In genomic region chr6:149487316-149487715, GRCh38 we compare ENCODE assay signal across 21 cellular contexts. TPM values are rescaled to one million over a fixed set of nuclear protein-coding genes. Genes with fewer than 3 reads are reported as not detected.
DNase-seq lines count a peak whose midpoint lies in the region; ATAC-seq lines count a peak whose summit lies in the region.
"Had no signal": no experiment of that assay in that cellular context is flagged by ENCODE, and none has a peak within 500 bp of the region (broad histone marks: within the 10 kb centered on the region; RNA-seq: fewer than 3 reads in every experiment).

No MANE protein-coding gene starts in this region.

- peak overlapping the region; percentile 72 for H3K27ac Mint-ChIP-seq in activated CD4-positive, alpha-beta memory T cell treated with anti-CD3 and anti-CD28 coated beads for 36 hours
- no peak overlapping the region for H3K27ac Mint-ChIP-seq in activated CD4-positive, alpha-beta memory T cell treated with anti-CD3 and anti-CD28 coated beads, Interleukin-2, amount 10 ng/mL, durations not matched to agents 7 days and 5 days
- H3K27ac Mint-ChIP-seq in CD4-positive, alpha-beta memory T cell = peak overlapping the region in 6 of 7 donors; percentile 38 to 100 (median 82)
- peak overlapping the region; percentile 55 to 56 for H3K27ac Mint-ChIP-seq in T-cell
- peak overlapping the region in 7 of 9 donors; percentile 0 to 100 (median 59) for H3K27ac Mint-ChIP-seq in naive thymus-derived CD4-positive, alpha-beta T cell

- H3K27me3 Mint-ChIP-seq in activated CD4-positive, alpha-beta memory T cell treated with anti-CD3 and anti-CD28 coated beads for 36 hours = no peaks in the 10 kb centered on the region
- no peaks in the 10 kb centered on the region for H3K27me3 Mint-ChIP-seq in activated CD4-positive, alpha-beta memory T cell treated with anti-CD3 and anti-CD28 coated beads, Interleukin-2, amount 10 ng/mL, durations not matched to agents 7 days and 5 days
- no peaks in the 10 kb centered on the region for H3K27me3 Mint-ChIP-seq in CD4-positive, alpha-beta memory T cell
- no peaks in the 10 kb centered on the region for H3K27me3 Mint-ChIP-seq in T-cell
- no peaks in the 10 kb centered on the region for H3K27me3 Mint-ChIP-seq in naive thymus-derived CD4-positive, alpha-beta T cell

- H3K9me3 ChIP-seq in CD4-positive, alpha-beta memory T cell (ENCODE audit: control insufficient read depth in 1 of 2, low read length in 2 of 2) = no peaks in the 10 kb centered on the region
- no peaks in the 10 kb centered on the region for H3K9me3 ChIP-seq in naive thymus-derived CD4-positive, alpha-beta T cell (ENCODE audit: control insufficient read depth in 2 of 3, low read length in 3 of 3)
- no peaks in the 10 kb centered on the region for H3K9me3 ChIP-seq in effector memory CD4-positive, alpha-beta T cell (ENCODE audit: control insufficient read depth, low read length)
- H3K9me3 ChIP-seq: A549, SK-N-SH had no signal

- H3K36me3 ChIP-seq in CD4-positive, alpha-beta memory T cell (ENCODE audit: insufficient read depth, low read length) = no peaks in the 10 kb centered on the region
- no peaks in the 10 kb centered on the region for H3K36me3 ChIP-seq in naive thymus-derived CD4-positive, alpha-beta T cell (ENCODE audit: control insufficient read depth in 2 of 3, insufficient read depth in 3 of 3, low read length in 3 of 3)
- no peaks in the 10 kb centered on the region for H3K36me3 ChIP-seq in effector memory CD4-positive, alpha-beta T cell (ENCODE audit: control insufficient read depth, insufficient read depth, low read length)

- no peak overlapping the region for H3K4me3 Mint-ChIP-seq in activated CD4-positive, alpha-beta memory T cell treated with anti-CD3 and anti-CD28 coated beads for 36 hours
- H3K4me3 Mint-ChIP-seq in activated CD4-positive, alpha-beta memory T cell treated with anti-CD3 and anti-CD28 coated beads, Interleukin-2, amount 10 ng/mL, durations not matched to agents 7 days and 5 days = no peak overlapping the region
- H3K4me3 Mint-ChIP-seq in CD4-positive, alpha-beta memory T cell = no peak overlapping the region
- no peak overlapping the region for H3K4me3 Mint-ChIP-seq in T-cell
- H3K4me3 Mint-ChIP-seq in naive thymus-derived CD4-positive, alpha-beta T cell = no peak overlapping the region

- peaks cover 16% of the 10 kb centered on the region for H3K4me1 ChIP-seq in CD4-positive, alpha-beta memory T cell (ENCODE audit: insufficient read depth, low read length)
- H3K4me1 ChIP-seq in naive thymus-derived CD4-positive, alpha-beta T cell (ENCODE audit: control insufficient read depth in 2 of 2, insufficient read depth in 2 of 2, low read length in 2 of 2) = peaks cover 12 to 20% of the 10 kb centered on the region in 2 donors
- peaks cover 25% of the 10 kb centered on the region for H3K4me1 ChIP-seq in effector memory CD4-positive, alpha-beta T cell (ENCODE audit: control insufficient read depth, insufficient read depth, low read length, poor library complexity, severe bottlenecking)

- no peak overlapping the region for H3K4me3 ChIP-seq in CD4-positive, alpha-beta memory T cell (ENCODE audit: low read length in 2 of 2)
- no peak overlapping the region for H3K4me3 ChIP-seq in naive thymus-derived CD4-positive, alpha-beta T cell (ENCODE audit: low read length)
- H3K4me3 ChIP-seq in effector memory CD4-positive, alpha-beta T cell (ENCODE audit: insufficient read depth, low read depth, low read length, poor library complexity, severe bottlenecking) = no peak overlapping the region
- H3K4me3 ChIP-seq: A549 had no signal

- CTCF ChIA-PET in activated CD4-positive, alpha-beta memory T cell treated with anti-CD3 and anti-CD28 coated beads for 36 hours (lab: Charles Lee) = interaction anchor here (0.6 to 1.1 kb wide), 3 partner anchors 21 to 56 kb away, joined by 3 to 4 read pairs (median 4); no protein-coding TSS in a partner anchor
- CTCF ChIA-PET in activated CD4-positive, alpha-beta memory T cell treated with anti-CD3 and anti-CD28 coated beads, Interleukin-2, amount 10 ng/mL, durations not matched to agents 7 days and 5 days (lab: Charles Lee) = interaction anchor here (1.4 to 3.6 kb wide), 3 partner anchors 13 to 456 kb away, joined by 3 to 27 read pairs (median 4); partner anchors contain the start of gene PPIL4
- CTCF ChIA-PET in CD4-positive, alpha-beta memory T cell (lab: Charles Lee; ENCODE audit: partially characterized antibody) = no interaction called here
- CTCF ChIA-PET in T-cell (lab: Charles Lee) = interaction anchor here (0.7 to 1.9 kb wide), 4 partner anchors 9 to 30 kb away, joined by 3 to 9 read pairs (median 3); no protein-coding TSS in a partner anchor
- CTCF ChIA-PET in naive thymus-derived CD4-positive, alpha-beta T cell (lab: Charles Lee) = interaction anchor here (1.1 to 3.7 kb wide), 4 partner anchors 9 to 164 kb away, joined by 3 to 22 read pairs (median 6); no protein-coding TSS in a partner anchor

- no peak overlapping the region for H3K27ac ChIP-seq in CD4-positive, alpha-beta memory T cell (ENCODE audit: low read depth, low read length)
- H3K27ac ChIP-seq in naive thymus-derived CD4-positive, alpha-beta T cell (ENCODE audit: low read depth, low read length) = no peak overlapping the region
- H3K27ac ChIP-seq in effector memory CD4-positive, alpha-beta T cell (ENCODE audit: insufficient read depth, low read length, poor library complexity, severe bottlenecking) = no peak overlapping the region
- H3K27ac ChIP-seq: A549, C4-2B, HL-60 had no signal

- intact Hi-C loops in activated CD4-positive, alpha-beta memory T cell treated with anti-CD3 and anti-CD28 coated beads for 36 hours (cut with micrococcal nuclease) = loop anchor here (5.0 kb wide), 2 partner anchors 80 to 260 kb away; partner anchors contain the start of genes GINM1, NUP43 and PCMT1
- intact Hi-C loops in CD4-positive, alpha-beta memory T cell (cut with micrococcal nuclease) = no loop called here
- intact Hi-C loops in naive thymus-derived CD4-positive, alpha-beta T cell (cut with micrococcal nuclease) = no loop called here

- peaks cover 23% of the 10 kb centered on the region for H3K36me3 Mint-ChIP-seq in activated CD4-positive, alpha-beta memory T cell treated with anti-CD3 and anti-CD28 coated beads for 36 hours
- H3K36me3 Mint-ChIP-seq in activated CD4-positive, alpha-beta memory T cell treated with anti-CD3 and anti-CD28 coated beads, Interleukin-2, amount 10 ng/mL, durations not matched to agents 7 days and 5 days (ENCODE audit: low read depth) = peaks cover 19% of the 10 kb centered on the region
- H3K36me3 Mint-ChIP-seq in CD4-positive, alpha-beta memory T cell = peaks cover under 1 to 20% of the 10 kb centered on the region in 2 donors
- peaks cover 11% of the 10 kb centered on the region for H3K36me3 Mint-ChIP-seq in T-cell
- peaks cover 0 to 9% (median 0%) of the 10 kb centered on the region in 5 donors for H3K36me3 Mint-ChIP-seq in naive thymus-derived CD4-positive, alpha-beta T cell

- no peaks in the 10 kb centered on the region for H3K27me3 ChIP-seq in CD4-positive, alpha-beta memory T cell (ENCODE audit: insufficient read depth, low read length)
- H3K27me3 ChIP-seq in naive thymus-derived CD4-positive, alpha-beta T cell (ENCODE audit: control insufficient read depth in 2 of 2, insufficient read depth in 2 of 2, low read length in 2 of 2) = no peaks in the 10 kb centered on the region
- no peaks in the 10 kb centered on the region for H3K27me3 ChIP-seq in effector memory CD4-positive, alpha-beta T cell (replicated peaks; ENCODE audit: control insufficient read depth, insufficient read depth, low read length, poor library complexity, severe bottlenecking)

- H3K9me3 Mint-ChIP-seq in activated CD4-positive, alpha-beta memory T cell treated with anti-CD3 and anti-CD28 coated beads for 36 hours = no peaks in the 10 kb centered on the region
- H3K9me3 Mint-ChIP-seq in activated CD4-positive, alpha-beta memory T cell treated with anti-CD3 and anti-CD28 coated beads, Interleukin-2, amount 10 ng/mL, durations not matched to agents 7 days and 5 days = no peaks in the 10 kb centered on the region
- no peaks in the 10 kb centered on the region for H3K9me3 Mint-ChIP-seq in CD4-positive, alpha-beta memory T cell
- H3K9me3 Mint-ChIP-seq in T-cell = no peaks in the 10 kb centered on the region
- H3K9me3 Mint-ChIP-seq in naive thymus-derived CD4-positive, alpha-beta T cell = no peaks in the 10 kb centered on the region

- no peak for DNase-seq in activated CD4-positive, alpha-beta memory T cell treated with anti-CD3 and anti-CD28 coated beads for 36 hours
- DNase-seq in activated CD4-positive, alpha-beta memory T cell treated with anti-CD3 and anti-CD28 coated beads, Interleukin-2, amount 10 ng/mL, durations not matched to agents 7 days and 5 days = no peak
- DNase-seq in CD4-positive, alpha-beta memory T cell = no peak
- DNase-seq in T-cell (no peak), kidney glomerular epithelial cell (lab: John Stamatoyannopoulos, UW) (no peak)
- no peak for DNase-seq in naive thymus-derived CD4-positive, alpha-beta T cell
- DNase-seq in effector CD4-positive, alpha-beta T cell = no peak
- DNase-seq in effector memory CD4-positive, alpha-beta T cell = no peak
- DNase-seq: Calu3, DMS53, HCEC 1CT, NCI-H1048, NCI-H146, NCI-H2081 treated with DMSO at 0.1 percent for 48 hours, NCI-H510A, NCI-H82, SHP77, SK-N-SH had no signal

- no peak for ATAC-seq in T-cell (replicated peaks in 1 of 4)
- ATAC-seq in naive thymus-derived CD4-positive, alpha-beta T cell = no peak
- ATAC-seq: A549 had no signal

- H3K4me1 Mint-ChIP-seq in activated CD4-positive, alpha-beta memory T cell treated with anti-CD3 and anti-CD28 coated beads for 36 hours (ENCODE audit: low read depth) = peaks cover 43% of the 10 kb centered on the region
- H3K4me1 Mint-ChIP-seq in activated CD4-positive, alpha-beta memory T cell treated with anti-CD3 and anti-CD28 coated beads, Interleukin-2, amount 10 ng/mL, durations not matched to agents 7 days and 5 days = peaks cover 30% of the 10 kb centered on the region
- peaks cover 12 to 53% (median 29%) of the 10 kb centered on the region in 4 donors for H3K4me1 Mint-ChIP-seq in CD4-positive, alpha-beta memory T cell
- H3K4me1 Mint-ChIP-seq in T-cell = peaks cover 38 to 55% (median 48%) of the 10 kb centered on the region in 3 donors
- peaks cover 13 to 57% (median 39%) of the 10 kb centered on the region in 7 donors for H3K4me1 Mint-ChIP-seq in naive thymus-derived CD4-positive, alpha-beta T cell

- POLR2A ChIA-PET in activated CD4-positive, alpha-beta memory T cell treated with anti-CD3 and anti-CD28 coated beads for 36 hours (lab: Charles Lee) = interaction anchor here (1.2 to 1.4 kb wide), 2 partner anchors 8 to 21 kb away, joined by 3 read pairs; no protein-coding TSS in a partner anchor
- POLR2A ChIA-PET in activated CD4-positive, alpha-beta memory T cell treated with anti-CD3 and anti-CD28 coated beads, Interleukin-2, amount 10 ng/mL, durations not matched to agents 7 days and 5 days (lab: Charles Lee) = no interaction called here
- POLR2A ChIA-PET in CD4-positive, alpha-beta memory T cell (lab: Charles Lee; ENCODE audit: partially characterized antibody) = no interaction called here
- POLR2A ChIA-PET in T-cell (lab: Charles Lee) = no interaction called here
- POLR2A ChIA-PET in naive thymus-derived CD4-positive, alpha-beta T cell (lab: Charles Lee) = no interaction called here

RNA-seq across cellular contexts. Expression of gene ZC3H12D, which starts 2.5 kb away (rescaled TPM):
- total RNA-seq in activated CD4-positive, alpha-beta memory T cell treated with anti-CD3 and anti-CD28 coated beads for 36 hours = 100 to 1,000 TPM; 124 to 129 TPM
- total RNA-seq in activated CD4-positive, alpha-beta memory T cell treated with anti-CD3 and anti-CD28 coated beads, Interleukin-2, amount 10 ng/mL, durations not matched to agents 7 days and 5 days = 10 to 100 TPM; 37.4 to 37.6 TPM
- total RNA-seq in CD4-positive, alpha-beta memory T cell = 100 to 1,000 TPM in 1 of 2 experiments, 10 to 100 TPM in 1; 91.5 to 106 TPM
- 1 to 10 TPM; 3.1 to 9.8 TPM for polyA plus RNA-seq in CD4-positive, alpha-beta memory T cell
- 100 to 1,000 TPM in 3 of 5 donors, 10 to 100 TPM in 2; 48.2 to 117 (median 107) TPM for total RNA-seq in T-cell
- 10 to 100 TPM; 30.1 to 85.6 (median 74.1) TPM for total RNA-seq in naive thymus-derived CD4-positive, alpha-beta T cell
- 1 to 10 TPM; 1.8 to 2.3 TPM for polyA plus RNA-seq in naive thymus-derived CD4-positive, alpha-beta T cell

RNA-seq across cellular contexts. Expression of gene PPIL4, which starts 58.5 kb away (rescaled TPM):
- 10 to 100 TPM; 21.5 to 23.6 TPM for total RNA-seq in activated CD4-positive, alpha-beta memory T cell treated with anti-CD3 and anti-CD28 coated beads for 36 hours
- total RNA-seq in activated CD4-positive, alpha-beta memory T cell treated with anti-CD3 and anti-CD28 coated beads, Interleukin-2, amount 10 ng/mL, durations not matched to agents 7 days and 5 days = 10 to 100 TPM; 17.0 to 18.3 TPM
- total RNA-seq in CD4-positive, alpha-beta memory T cell = 10 to 100 TPM; 33.1 to 35.7 TPM
- polyA plus RNA-seq in CD4-positive, alpha-beta memory T cell = 10 to 100 TPM in 1 of 2 donors, 1 to 10 TPM in 1; 10.0 to 14.5 TPM
- 10 to 100 TPM; 25.2 to 32.1 (median 26.6) TPM for total RNA-seq in T-cell
- total RNA-seq in naive thymus-derived CD4-positive, alpha-beta T cell = 10 to 100 TPM; 21.0 to 42.9 (median 35.7) TPM
- 10 to 100 TPM; 15.3 to 16.3 TPM for polyA plus RNA-seq in naive thymus-derived CD4-positive, alpha-beta T cell
